In genomic region chr11:109658169-109658568, GRCh38 we compare ENCODE assay signal across 30 cellular contexts.
"Had no signal": no experiment of that assay in that cellular context is flagged by ENCODE, and none has a peak within 500 bp of the region (broad histone marks: within the 10 kb centered on the region; RNA-seq: fewer than 3 reads in every experiment).

No MANE protein-coding gene starts in this region.

- H3K4me3 ChIP-seq: lower lobe of right lung, mucosa of descending colon, pancreas, prostate gland, spleen, tibial nerve, upper lobe of left lung had no signal

- ATAC-seq: left colon; mucosa of descending colon; naive thymus-derived CD8-positive, alpha-beta T cell; pancreas; sciatic nerve; stimulated activated memory B cell treated with anti-CD40 and anti-IgM and Interleukin-4, amounts not matched to agents 10 μg/mL and 1 μg/mL and 100 μg/mL, for 72 hours; stimulated activated naive CD8-positive, alpha-beta T cell treated with anti-CD3 and anti-CD28 coated beads, Interleukin-15, amount 100 ng/mL, for 72 hours had no signal

- DNase-seq: head of caudate nucleus; hypothalamus; immature natural killer cell; kidney; left colon; lower lobe of right lung; midbrain; mucosa of descending colon; naive thymus-derived CD8-positive, alpha-beta T cell; nucleus accumbens; pancreas; posterior cingulate gyrus; retina; right cardiac atrium; small intestine; spleen; stimulated activated CD4-positive, alpha-beta T cell treated with anti-CD3 and anti-CD28 coated beads, Interleukin-4, amount 100 ng/mL, for 24 hours; stimulated activated CD8-positive, alpha-beta memory T cell treated with anti-CD3 and anti-CD28 coated beads, Interleukin-4, amount 100 ng/mL, for 48 hours; stimulated activated naive CD4-positive, alpha-beta T cell treated with Interleukin-2 at 50 U/mL for 16 hours; stimulated activated naive CD8-positive, alpha-beta T cell treated with anti-CD3 and anti-CD28 coated beads, Interleukin-15, amount 100 ng/mL, for 72 hours; substantia nigra; upper lobe of left lung had no signal

- H3K9me3 Mint-ChIP-seq: nephron; neural crest cell; stimulated activated naive CD8-positive, alpha-beta T cell treated with anti-CD3 and anti-CD28 coated beads, Interleukin-15, amount 100 ng/mL, for 72 hours had no signal

- H3K9me3 ChIP-seq: lower lobe of right lung, mucosa of descending colon, pancreas, prostate gland, spleen, tibial nerve, upper lobe of left lung had no signal

- H3K27ac Mint-ChIP-seq: immature natural killer cell; naive thymus-derived CD8-positive, alpha-beta T cell; nephron; stimulated activated memory B cell treated with anti-CD40 and anti-IgM and Interleukin-4, amounts not matched to agents 10 μg/mL and 1 μg/mL and 100 μg/mL, for 72 hours; stimulated activated naive CD8-positive, alpha-beta T cell treated with anti-CD3 and anti-CD28 coated beads, Interleukin-15, amount 100 ng/mL, for 72 hours had no signal

- H3K27me3 ChIP-seq: pancreas, spleen, tibial nerve, upper lobe of left lung had no signal

- H3K4me1 ChIP-seq: lower lobe of right lung, pancreas, prostate gland, spleen, tibial nerve, upper lobe of left lung had no signal

- H3K27ac ChIP-seq: lower lobe of right lung, pancreas, prostate gland, spleen, tibial nerve, upper lobe of left lung had no signal

- FAIRE-seq: islet of Langerhans, kidney, pancreas, small intestine, urothelium cell line had no signal

- H3K27me3 Mint-ChIP-seq: stimulated activated memory B cell treated with anti-CD40 and anti-IgM and Interleukin-4, amounts not matched to agents 10 μg/mL and 1 μg/mL and 100 μg/mL, for 72 hours; stimulated activated naive CD8-positive, alpha-beta T cell treated with anti-CD3 and anti-CD28 coated beads, Interleukin-15, amount 100 ng/mL, for 72 hours had no signal

- H3K36me3 Mint-ChIP-seq: immature natural killer cell; naive thymus-derived CD8-positive, alpha-beta T cell; stimulated activated memory B cell treated with anti-CD40 and anti-IgM and Interleukin-4, amounts not matched to agents 10 μg/mL and 1 μg/mL and 100 μg/mL, for 72 hours had no signal

- H3K4me1 Mint-ChIP-seq: immature natural killer cell; naive thymus-derived CD8-positive, alpha-beta T cell; nephron; neural crest cell; stimulated activated memory B cell treated with anti-CD40 and anti-IgM and Interleukin-4, amounts not matched to agents 10 μg/mL and 1 μg/mL and 100 μg/mL, for 72 hours; stimulated activated naive CD8-positive, alpha-beta T cell treated with anti-CD3 and anti-CD28 coated beads, Interleukin-15, amount 100 ng/mL, for 72 hours had no signal

- H3K36me3 ChIP-seq: lower lobe of right lung, pancreas, prostate gland, spleen, tibial nerve, upper lobe of left lung had no signal

- H3K4me3 Mint-ChIP-seq: immature natural killer cell; naive thymus-derived CD8-positive, alpha-beta T cell; nephron; neural crest cell; stimulated activated memory B cell treated with anti-CD40 and anti-IgM and Interleukin-4, amounts not matched to agents 10 μg/mL and 1 μg/mL and 100 μg/mL, for 72 hours; stimulated activated naive CD8-positive, alpha-beta T cell treated with anti-CD3 and anti-CD28 coated beads, Interleukin-15, amount 100 ng/mL, for 72 hours had no signal
